In the genomic region with DNA sequence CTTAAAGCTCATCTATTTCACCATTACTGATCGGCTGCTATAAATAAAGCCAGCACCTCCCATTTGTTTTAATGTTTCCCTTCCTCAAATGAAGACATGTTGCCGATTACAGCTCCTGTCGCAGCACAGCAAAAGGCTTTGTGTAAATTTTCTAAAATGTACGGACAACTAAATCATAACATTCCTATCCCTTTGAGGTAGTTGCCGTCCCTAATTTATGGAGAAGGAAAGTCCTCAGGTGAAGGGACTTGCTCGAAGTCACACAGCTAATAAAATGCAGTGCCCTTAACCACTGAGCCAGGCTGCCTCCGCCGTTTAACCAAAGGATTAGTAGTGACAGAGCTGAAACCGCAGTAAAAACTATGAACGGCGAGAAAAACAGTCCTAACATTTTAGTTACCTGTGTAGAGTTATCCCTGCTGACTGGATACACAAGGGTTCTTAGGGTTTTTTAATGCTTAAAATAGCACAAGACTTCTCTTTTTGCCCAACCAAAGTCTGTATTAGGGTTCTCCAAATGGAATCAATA, we compare ENCODE assay signal across 8 cellular contexts. TPM values are rescaled to one million over a fixed set of nuclear protein-coding genes. Genes with fewer than 3 reads are reported as not detected.
DNase-seq lines count a peak whose midpoint lies in the region; ATAC-seq, FAIRE-seq and TF ChIP-seq lines count a peak whose summit lies in the region.

No MANE protein-coding gene starts in this region.

- CTCF ChIA-PET in activated naive CD4-positive, alpha-beta T cell treated with anti-CD3 and anti-CD28 coated beads for 36 hours (lab: Charles Lee): interaction anchor here (0.6 to 4.7 kb wide), 18 partner anchors 9 to 508 kb away, joined by 3 to 28 read pairs (median 4); no protein-coding TSS in a partner anchor

- H3K27me3 ChIP-seq in left ventricle myocardium inferior (ENCODE audit: low read depth) (no peaks in the 10 kb centered on the region), spleen (replicated peaks in 1 of 7) (no peaks in the 10 kb centered on the region)

- no peak for FAIRE-seq in H54 (lab: Jason Lieb, UNC)

- H3K4me1 Mint-ChIP-seq in activated naive CD4-positive, alpha-beta T cell treated with anti-CD3 and anti-CD28 coated beads for 36 hours (ENCODE audit: low read depth): peaks cover 9% of the 10 kb centered on the region

- TF ChIP-seq CTCF in left ventricle myocardium inferior (IDR thresholded peaks at IDR 0.05; ENCODE audit: borderline replicate concordance) (no peak), spleen (IDR thresholded peaks at IDR 0.05 in 8 of 11, conservative IDR thresholded peaks at IDR 0.05 in 3 of 11) (no peak)

- H3K4me1 ChIP-seq in left ventricle myocardium inferior (peaks cover 41% of the 10 kb centered on the region), spleen (peaks cover 8 to 41% (median 18%) of the 10 kb centered on the region in 6 donors)

- WGBS in spleen, 5 donors: 0 to 3% (median 2%) methylated on average over 11 of the region's 11 CpGs

- DNase-seq in activated naive CD4-positive, alpha-beta T cell treated with anti-CD3 and anti-CD28 coated beads for 36 hours: peak; percentile 43
- no peak for DNase-seq in activated naive CD4-positive, alpha-beta T cell (lab: John Stamatoyannopoulos, UW)
- peak; percentile 13 for DNase-seq in activated CD4-positive, alpha-beta T cell treated with anti-CD3 and anti-CD28 coated beads, Interleukin-2, amount 50 U/mL, for 1 hour
- DNase-seq in left ventricle myocardium inferior (no peak), spleen (no peak), H54 (ENCODE audit: insufficient read length, low spot score) (no peak)
- DNase-seq in effector CD8-positive, alpha-beta T cell (lab: John Stamatoyannopoulos, UW): no peak

- no peaks in the 10 kb centered on the region for H3K9me3 Mint-ChIP-seq in activated naive CD4-positive, alpha-beta T cell treated with anti-CD3 and anti-CD28 coated beads for 36 hours

- no peaks in the 10 kb centered on the region for H3K27me3 Mint-ChIP-seq in activated naive CD4-positive, alpha-beta T cell treated with anti-CD3 and anti-CD28 coated beads for 36 hours (ENCODE audit: low read depth)

- intact Hi-C loops in activated naive CD4-positive, alpha-beta T cell treated with anti-CD3 and anti-CD28 coated beads for 36 hours (cut with micrococcal nuclease): loop anchor here (1.0 to 5.0 kb wide), 3 partner anchors 27 to 543 kb away; a partner anchor contains a TSS
- intact Hi-C loops in left ventricle myocardium inferior (cut with micrococcal nuclease) (loop anchor here (5.0 kb wide), 1 partner anchor 57 kb away; no protein-coding TSS in a partner anchor), spleen (cut with DNase I; ENCODE audit: low total_unique reads) (no loop called here)

- H3K4me3 ChIP-seq in left ventricle myocardium inferior: peak overlapping the region; percentile 100
- peak overlapping the region; percentile 79 to 99 (median 96) for H3K4me3 ChIP-seq in spleen

- TF ChIP-seq POLR2A in spleen (IDR thresholded peaks at IDR 0.05): no peak
- no peak for TF ChIP-seq POLR2A in H54 (IDR thresholded peaks at IDR 0.05; ENCODE audit: low read depth, low read length)

- H3K9me3 ChIP-seq in left ventricle myocardium inferior (replicated peaks) (no peaks in the 10 kb centered on the region), spleen (peaks cover 0 to 4% (median 0%) of the 10 kb centered on the region in 8 donors)

- no peak for ATAC-seq in HG03469 (IDR thresholded peaks at IDR 0.05; ENCODE audit: unreplicated experiment)

- peak overlapping the region; percentile 81 for H3K4me3 Mint-ChIP-seq in activated naive CD4-positive, alpha-beta T cell treated with anti-CD3 and anti-CD28 coated beads for 36 hours

- H3K27ac Mint-ChIP-seq in activated naive CD4-positive, alpha-beta T cell treated with anti-CD3 and anti-CD28 coated beads for 36 hours: peak overlapping the region; percentile 30

- H3K36me3 ChIP-seq in left ventricle myocardium inferior: peaks cover 29% of the 10 kb centered on the region
- peaks cover 0 to 31% (median 19%) of the 10 kb centered on the region in 6 donors for H3K36me3 ChIP-seq in spleen

- H3K27ac ChIP-seq in left ventricle myocardium inferior (replicated peaks): peak overlapping the region; percentile 100
- H3K27ac ChIP-seq in spleen: peak overlapping the region in 7 of 8 donors; percentile 92 to 99 (median 96)

- H3K36me3 Mint-ChIP-seq in activated naive CD4-positive, alpha-beta T cell treated with anti-CD3 and anti-CD28 coated beads for 36 hours (ENCODE audit: low read depth): no peaks in the 10 kb centered on the region

RNA-seq across cellular contexts. Expression of a gene that starts 0.9 kb away (rescaled TPM):
- total RNA-seq in activated naive CD4-positive, alpha-beta T cell treated with anti-CD3 and anti-CD28 coated beads for 36 hours: 1 to 10 TPM; 1.4 to 1.5 TPM
- total RNA-seq in left ventricle myocardium inferior: 250 TPM
- total RNA-seq in spleen: 10 to 100 TPM; 34.3 to 73.4 (median 52.9) TPM
- polyA plus RNA-seq in spleen: 10 to 100 TPM; 20.3 to 42.8 (median 23.3) TPM

RNA-seq across cellular contexts. Expression of a gene that starts 27.0 kb away (rescaled TPM):
- 100 to 1,000 TPM; 167 to 169 TPM for total RNA-seq in activated naive CD4-positive, alpha-beta T cell treated with anti-CD3 and anti-CD28 coated beads for 36 hours
- total RNA-seq in left ventricle myocardium inferior (120 TPM), spleen (100 to 1,000 TPM; 121 to 194 (median 163) TPM)
- polyA plus RNA-seq in spleen: 100 to 1,000 TPM; 107 to 139 (median 114) TPM

RNA-seq across cellular contexts. Expression of a gene that starts 45.2 kb away (rescaled TPM):
- not detected for total RNA-seq in activated naive CD4-positive, alpha-beta T cell treated with anti-CD3 and anti-CD28 coated beads for 36 hours
- total RNA-seq in left ventricle myocardium inferior (2.0 TPM), spleen (10 to 100 TPM in 6 of 7 donors, 1 to 10 TPM in 1; 8.5 to 47.2 (median 18.6) TPM)
- polyA plus RNA-seq in spleen: 10 to 100 TPM in 1 of 3 donors, 1 to 10 TPM in 2; 4.2 to 18.0 (median 6.0) TPM

Comparison
In these comparisons a context has a peak if more than half of its experiments do, and no peak if none do; other contexts are left out.
1. DNase-seq: peak in activated naive CD4-positive, alpha-beta T cell treated with anti-CD3 and anti-CD28 coated beads for 36 hours (single experiment) and activated CD4-positive, alpha-beta T cell treated with anti-CD3 and anti-CD28 coated beads, Interleukin-2, amount 50 U/mL, for 1 hour (single experiment); none in activated naive CD4-positive, alpha-beta T cell (0 of 4), left ventricle myocardium inferior (single experiment), spleen (single experiment), effector CD8-positive, alpha-beta T cell (single experiment) and H54 (single experiment).
2. RNA of a gene that starts 0.9 kb away (total RNA-seq): 250 TPM in left ventricle myocardium inferior (single experiment) and 34.3 to 73.4 TPM in spleen; 1.4 to 1.5 TPM in activated naive CD4-positive, alpha-beta T cell treated with anti-CD3 and anti-CD28 coated beads for 36 hours; every median in the first group is over 10 times any median in the second.